ENCODE assay signal across 9 cellular contexts in genomic region chr4:185115827-185116232, GRCh38. TPM values are rescaled to one million over a fixed set of nuclear protein-coding genes. Genes with fewer than 3 reads are reported as not detected.
DNase-seq lines count a peak whose midpoint lies in the region; ATAC-seq and TF ChIP-seq lines count a peak whose summit lies in the region.
"Had no signal": no experiment of that assay in that cellular context is flagged by ENCODE, and none has a peak within 500 bp of the region (broad histone marks: within the 10 kb centered on the region; RNA-seq: fewer than 3 reads in every experiment).

No MANE protein-coding gene starts in this region.

- intact Hi-C loops in A673 (cut with micrococcal nuclease; ENCODE audit: unreplicated experiment) = no loop called here
- intact Hi-C loops in left lung (cut with DNase I) = no loop called here

- peaks cover 5% of the 10 kb centered on the region for H3K4me1 ChIP-seq in A673 (ENCODE audit: insufficient read depth, low read length, poor library complexity, severe bottlenecking)
- peaks cover 0 to 13% of the 10 kb centered on the region in 2 donors for H3K4me1 ChIP-seq in left lung

- POLR2A ChIA-PET in A673 (lab: Charles Lee; ENCODE audit: low non-redundant PET) = no interaction called here

- DNase-seq in A673 (ENCODE audit: low spot score) (peak; percentile 30), NCI-H1092 treated with DMSO at 0.1 percent for 48 hours (lab: John Stamatoyannopoulos, UW) (peak; percentile 54), brain pericyte (ENCODE audit: low read depth, low spot score) (peak; percentile 40), left lung (peak in 1 of 2 donors; percentile 51), Ammon's horn (ENCODE audit: low spot score) (no peak), A172 (ENCODE audit: low spot score) (no peak), anterior cingulate cortex (lab: John Stamatoyannopoulos, UW) (no peak)
- DNase-seq: C1 segment of cervical spinal cord had no signal

- ATAC-seq in left lung = peak; percentile 61
- ATAC-seq in esophagus mucosa = no peak

- no TSS peak for BruUV-seq in A673 (replicated peaks; lab: Mats Ljungman, UMichigan)

- TF ChIP-seq CTCF in A673 (conservative IDR thresholded peaks at IDR 0.05; ENCODE audit: low read depth, low read length) = no peak
- no peak for TF ChIP-seq CTCF in left lung (IDR thresholded peaks at IDR 0.05)

- CTCF ChIA-PET in A673 (lab: Charles Lee) = no interaction called here

- no peak overlapping the region for H3K4me3 ChIP-seq in A673 (ENCODE audit: low read depth, low read length, poor library complexity, severe bottlenecking)
- H3K4me3 ChIP-seq in left lung = no peak overlapping the region

- no peaks in the 10 kb centered on the region for H3K27me3 ChIP-seq in A673 (replicated peaks; ENCODE audit: insufficient read depth, low read depth, low read length, poor library complexity)
- peaks cover 0 to 4% of the 10 kb centered on the region in 2 donors for H3K27me3 ChIP-seq in left lung

- H3K9me3 ChIP-seq in A673 (ENCODE audit: low read depth, low read length, poor library complexity, severe bottlenecking) (no peaks in the 10 kb centered on the region), left lung (no peaks in the 10 kb centered on the region)

- H3K27ac ChIP-seq in A673 (ENCODE audit: low read depth, low read length, poor library complexity, severe bottlenecking) (no peak overlapping the region), left lung (no peak overlapping the region)

- H3K36me3 ChIP-seq in A673 (ENCODE audit: insufficient read depth, low read length, poor library complexity, severe bottlenecking) (no peaks in the 10 kb centered on the region), left lung (no peaks in the 10 kb centered on the region)

RNA-seq across cellular contexts. Expression of gene SLC25A4, which starts 27.2 kb away (rescaled TPM):
- 18.6 and 21.9 TPM in 2 replicates for total RNA-seq in A673 (2021)
- total RNA-seq in left lung = 10 to 100 TPM; 37.6 to 57.3 TPM
- total RNA-seq in A172 (2014; rRNA removed; shearing (Covaris generic)) = 49.9 and 61.0 TPM in 2 replicates
- total RNA-seq in esophagus mucosa = 9.1 TPM

Comparison
In these comparisons a context has a peak if more than half of its experiments do, and no peak if none do; other contexts are left out.
1. DNase-seq: peak in A673 (single experiment), NCI-H1092 treated with DMSO at 0.1 percent for 48 hours (single experiment) and brain pericyte (single experiment); none in Ammon's horn (single experiment), A172 (single experiment) and anterior cingulate cortex (0 of 58).